13 cellular contexts compared by ENCODE assay signal in the genomic region with DNA sequence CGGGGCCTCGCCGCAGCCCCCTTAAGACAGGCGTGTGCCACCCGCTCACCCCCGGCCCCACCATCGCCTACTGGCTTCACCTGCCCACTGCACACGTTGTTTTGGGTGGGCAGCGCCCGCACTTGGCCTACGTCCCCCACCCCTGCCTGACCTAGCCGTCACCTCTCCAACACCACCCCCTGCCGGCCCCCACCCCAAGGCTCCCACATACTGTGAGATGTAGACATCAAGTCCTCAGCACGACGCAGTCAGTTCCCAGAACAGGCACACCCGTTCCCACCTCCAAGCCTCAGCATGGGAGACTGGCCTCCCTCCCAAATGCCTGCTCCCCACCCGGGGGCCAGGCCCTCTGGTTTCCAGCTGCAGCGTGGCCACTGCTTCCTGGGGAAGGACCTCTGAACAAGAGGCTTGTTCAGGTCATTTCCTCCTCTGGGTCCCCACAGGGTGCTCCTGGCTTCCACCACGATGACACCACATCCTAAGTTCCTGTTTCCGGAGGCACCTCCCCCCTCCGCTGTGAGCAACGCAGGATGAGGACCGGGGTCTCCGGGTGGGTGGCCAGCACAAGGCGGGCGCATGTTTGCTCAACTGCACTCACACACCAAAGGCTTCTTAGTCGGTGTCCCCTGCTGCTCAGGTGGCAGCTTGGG. TPM values are rescaled to one million over a fixed set of nuclear protein-coding genes. Genes with fewer than 3 reads are reported as not detected.
DNase-seq lines count a peak whose midpoint lies in the region; ATAC-seq and TF ChIP-seq lines count a peak whose summit lies in the region.
"Had no signal": no experiment of that assay in that cellular context is flagged by ENCODE, and none has a peak within 500 bp of the region (broad histone marks: within the 10 kb centered on the region; RNA-seq: fewer than 3 reads in every experiment).

No MANE protein-coding gene starts in this region.

- H3K9me3 Mint-ChIP-seq in activated naive CD4-positive, alpha-beta T cell treated with anti-CD3 and anti-CD28 coated beads, Interleukin-2, amount 50 U/mL, for 72 hours: no peaks in the 10 kb centered on the region
- no peaks in the 10 kb centered on the region for H3K9me3 Mint-ChIP-seq in activated T-helper 1 cell treated with anti-CD3 and anti-CD28 coated beads, Interleukin-12 subunit alpha, Interleukin-12 subunit beta, Interleukin-2, Interleukin-4 antibody, amounts not matched to agents 30 ng/mL and 10 ng/mL and 1 ng/mL, durations not matched to agents 14 hours and 24 hours and 36 hours

- WGBS in thyroid gland, 2 donors: 84 to 88% methylated on average over 21 to 27 of the region's 27 CpGs
- 80 to 81% methylated on average over 24 to 27 of the region's 27 CpGs for WGBS in tibial nerve, 2 donors

- TF ChIP-seq CTCF in thyroid gland (IDR thresholded peaks at IDR 0.05) (no peak), tibial nerve (IDR thresholded peaks at IDR 0.05) (no peak)

- ATAC-seq in activated naive CD4-positive, alpha-beta T cell treated with anti-CD3 and anti-CD28 coated beads, Interleukin-2, amount 50 U/mL, for 72 hours: peak in 1 of 2 donors; percentile 44
- ATAC-seq in left ventricle myocardium superior (peak; percentile 42), HG03432 (IDR thresholded peaks at IDR 0.05; ENCODE audit: unreplicated experiment) (no peak)

- H3K4me1 Mint-ChIP-seq in activated T-helper 1 cell treated with anti-CD3 and anti-CD28 coated beads, Interleukin-12 subunit alpha, Interleukin-12 subunit beta, Interleukin-2, Interleukin-4 antibody, amounts not matched to agents 30 ng/mL and 10 ng/mL and 1 ng/mL, durations not matched to agents 14 hours and 24 hours and 36 hours (ENCODE audit: low read depth): peaks cover 24% of the 10 kb centered on the region

- H3K9me3 ChIP-seq in thyroid gland: no peaks in the 10 kb centered on the region
- peaks cover 0 to 6% (median 0%) of the 10 kb centered on the region in 4 donors for H3K9me3 ChIP-seq in tibial nerve

- peak overlapping the region; percentile 45 to 48 for H3K27ac Mint-ChIP-seq in activated naive CD4-positive, alpha-beta T cell treated with anti-CD3 and anti-CD28 coated beads, Interleukin-2, amount 50 U/mL, for 72 hours
- H3K27ac Mint-ChIP-seq in activated T-helper 1 cell treated with anti-CD3 and anti-CD28 coated beads, Interleukin-12 subunit alpha, Interleukin-12 subunit beta, Interleukin-2, Interleukin-4 antibody, amounts not matched to agents 30 ng/mL and 10 ng/mL and 1 ng/mL, durations not matched to agents 14 hours and 24 hours and 36 hours: peak overlapping the region; percentile 71

- DNase-seq in activated naive CD4-positive, alpha-beta T cell treated with anti-CD3 and anti-CD28 coated beads, Interleukin-2, amount 50 U/mL, for 72 hours (ENCODE audit: low spot score in 2 of 2): no peak
- no peak for DNase-seq in activated naive CD4-positive, alpha-beta T cell (lab: John Stamatoyannopoulos, UW)
- DNase-seq in activated T-helper 1 cell treated with anti-CD3 and anti-CD28 coated beads, Interleukin-12 subunit alpha, Interleukin-12 subunit beta, Interleukin-2, Interleukin-4 antibody, amounts not matched to agents 30 ng/mL and 10 ng/mL and 1 ng/mL, durations not matched to agents 14 hours and 24 hours and 36 hours (ENCODE audit: low spot score): no peak
- DNase-seq in left ventricle myocardium superior (peak; percentile 61), thyroid gland (peak in 1 of 2 donors; percentile 27), DMS153 (lab: John Stamatoyannopoulos, UW) (no peak), tibial nerve (ENCODE audit: low spot score in 2 of 2) (no peak)
- DNase-seq: central memory CD4-positive, alpha-beta T cell; GM23248; mesendoderm; NCI-H1092 treated with DMSO at 0.1 percent for 48 hours; NCI-H524 had no signal

- TF ChIP-seq POLR2A in thyroid gland (IDR thresholded peaks at IDR 0.05) (no peak), tibial nerve (IDR thresholded peaks at IDR 0.05) (no peak)

- no peaks in the 10 kb centered on the region for H3K27me3 ChIP-seq in thyroid gland
- no peaks in the 10 kb centered on the region for H3K27me3 ChIP-seq in tibial nerve

- H3K36me3 ChIP-seq in thyroid gland (peaks cover 32 to 33% of the 10 kb centered on the region in 2 donors), tibial nerve (peaks cover 0 to 87% (median 4%) of the 10 kb centered on the region in 3 donors)

- TF ChIP-seq EP300 in tibial nerve (IDR thresholded peaks at IDR 0.05): no peak

- peak overlapping the region in 2 of 3 donors; percentile 46 to 52 for H3K27ac ChIP-seq in thyroid gland
- H3K27ac ChIP-seq in tibial nerve: peak overlapping the region in 2 of 4 donors; percentile 18 to 28
- H3K27ac ChIP-seq: GM23248 had no signal

- intact Hi-C loops in activated T-helper 1 cell treated with anti-CD3 and anti-CD28 coated beads, Interleukin-12 subunit alpha, Interleukin-12 subunit beta, Interleukin-2, Interleukin-4 antibody, amounts not matched to agents 30 ng/mL and 10 ng/mL and 1 ng/mL, durations not matched to agents 14 hours and 24 hours and 36 hours (cut with micrococcal nuclease): no loop called here
- intact Hi-C loops in left ventricle myocardium superior (cut with micrococcal nuclease): no loop called here
- intact Hi-C loops in thyroid gland (cut with DNase I): no loop called here

- H3K27me3 Mint-ChIP-seq in activated T-helper 1 cell treated with anti-CD3 and anti-CD28 coated beads, Interleukin-12 subunit alpha, Interleukin-12 subunit beta, Interleukin-2, Interleukin-4 antibody, amounts not matched to agents 30 ng/mL and 10 ng/mL and 1 ng/mL, durations not matched to agents 14 hours and 24 hours and 36 hours (ENCODE audit: insufficient read depth): no peaks in the 10 kb centered on the region

- H3K4me3 ChIP-seq in thyroid gland (replicated peaks in 1 of 3): no peak overlapping the region
- no peak overlapping the region for H3K4me3 ChIP-seq in tibial nerve
- H3K4me3 ChIP-seq: GM23248 had no signal

- H3K4me1 ChIP-seq in thyroid gland (peaks cover 0 to 2% of the 10 kb centered on the region in 2 donors), tibial nerve (peaks cover 0 to 8% (median under 1%) of the 10 kb centered on the region in 4 donors)

- H3K4me3 Mint-ChIP-seq in activated T-helper 1 cell treated with anti-CD3 and anti-CD28 coated beads, Interleukin-12 subunit alpha, Interleukin-12 subunit beta, Interleukin-2, Interleukin-4 antibody, amounts not matched to agents 30 ng/mL and 10 ng/mL and 1 ng/mL, durations not matched to agents 14 hours and 24 hours and 36 hours: peak overlapping the region; percentile 65

- no peaks in the 10 kb centered on the region for H3K36me3 Mint-ChIP-seq in activated naive CD4-positive, alpha-beta T cell treated with anti-CD3 and anti-CD28 coated beads, Interleukin-2, amount 50 U/mL, for 72 hours
- peaks cover 2% of the 10 kb centered on the region for H3K36me3 Mint-ChIP-seq in activated T-helper 1 cell treated with anti-CD3 and anti-CD28 coated beads, Interleukin-12 subunit alpha, Interleukin-12 subunit beta, Interleukin-2, Interleukin-4 antibody, amounts not matched to agents 30 ng/mL and 10 ng/mL and 1 ng/mL, durations not matched to agents 14 hours and 24 hours and 36 hours (ENCODE audit: low read depth)

RNA-seq across cellular contexts. Expression of a gene that starts 11.3 kb away (rescaled TPM):
- 10 to 100 TPM in 1 of 2 donors, 1 to 10 TPM in 1; 5.5 to 20.2 TPM for total RNA-seq in activated naive CD4-positive, alpha-beta T cell treated with anti-CD3 and anti-CD28 coated beads, Interleukin-2, amount 50 U/mL, for 72 hours
- total RNA-seq in activated T-helper 1 cell treated with anti-CD3 and anti-CD28 coated beads, Interleukin-12 subunit alpha, Interleukin-12 subunit beta, Interleukin-2, Interleukin-4 antibody, amounts not matched to agents 30 ng/mL and 10 ng/mL and 1 ng/mL, durations not matched to agents 14 hours and 24 hours and 36 hours: 13.1 and 14.4 TPM in 2 replicates
- total RNA-seq in left ventricle myocardium superior (22.4 TPM), thyroid gland (10 to 100 TPM; 61.4 to 98.8 (median 68.0) TPM), tibial nerve (100 to 1,000 TPM in 3 of 4 donors, 10 to 100 TPM in 1; 89.8 to 139 (median 111) TPM)

RNA-seq across cellular contexts. Expression of a gene that starts 15.5 kb away (rescaled TPM):
- total RNA-seq in activated naive CD4-positive, alpha-beta T cell treated with anti-CD3 and anti-CD28 coated beads, Interleukin-2, amount 50 U/mL, for 72 hours: 10 to 100 TPM in 1 of 2 donors, 1 to 10 TPM in 1; 4.1 to 11.4 TPM
- 10.3 and 11.2 TPM in 2 replicates for total RNA-seq in activated T-helper 1 cell treated with anti-CD3 and anti-CD28 coated beads, Interleukin-12 subunit alpha, Interleukin-12 subunit beta, Interleukin-2, Interleukin-4 antibody, amounts not matched to agents 30 ng/mL and 10 ng/mL and 1 ng/mL, durations not matched to agents 14 hours and 24 hours and 36 hours
- 0.40 TPM for total RNA-seq in left ventricle myocardium superior
- total RNA-seq in thyroid gland: 1 to 10 TPM; 1.4 to 4.7 (median 4.2) TPM
- total RNA-seq in tibial nerve: 10 to 100 TPM in 1 of 4 donors, 1 to 10 TPM in 3; 5.1 to 11.2 (median 7.5) TPM

RNA-seq across cellular contexts. Expression of a gene that starts 35.3 kb away (rescaled TPM):
- total RNA-seq in activated naive CD4-positive, alpha-beta T cell treated with anti-CD3 and anti-CD28 coated beads, Interleukin-2, amount 50 U/mL, for 72 hours: 10 to 100 TPM; 44.6 to 47.5 TPM
- total RNA-seq in activated T-helper 1 cell treated with anti-CD3 and anti-CD28 coated beads, Interleukin-12 subunit alpha, Interleukin-12 subunit beta, Interleukin-2, Interleukin-4 antibody, amounts not matched to agents 30 ng/mL and 10 ng/mL and 1 ng/mL, durations not matched to agents 14 hours and 24 hours and 36 hours: 49.2 and 49.9 TPM in 2 replicates
- 35.1 TPM for total RNA-seq in left ventricle myocardium superior
- total RNA-seq in thyroid gland: 10 to 100 TPM; 23.2 to 52.4 (median 34.8) TPM
- 100 to 1,000 TPM in 1 of 4 donors, 10 to 100 TPM in 3; 78.0 to 138 (median 89.9) TPM for total RNA-seq in tibial nerve

RNA-seq across cellular contexts. Expression of a gene that starts 35.7 kb away (rescaled TPM):
- total RNA-seq in activated naive CD4-positive, alpha-beta T cell treated with anti-CD3 and anti-CD28 coated beads, Interleukin-2, amount 50 U/mL, for 72 hours: 100 to 1,000 TPM; 104 to 125 TPM
- total RNA-seq in activated T-helper 1 cell treated with anti-CD3 and anti-CD28 coated beads, Interleukin-12 subunit alpha, Interleukin-12 subunit beta, Interleukin-2, Interleukin-4 antibody, amounts not matched to agents 30 ng/mL and 10 ng/mL and 1 ng/mL, durations not matched to agents 14 hours and 24 hours and 36 hours: 122 and 132 TPM in 2 replicates
- 17.6 TPM for total RNA-seq in left ventricle myocardium superior
- 10 to 100 TPM; 14.0 to 27.8 (median 18.8) TPM for total RNA-seq in thyroid gland
- 10 to 100 TPM; 19.4 to 26.4 (median 23.2) TPM for total RNA-seq in tibial nerve

RNA-seq across cellular contexts. Expression of a gene that starts 47.5 kb away (rescaled TPM):
- total RNA-seq in activated naive CD4-positive, alpha-beta T cell treated with anti-CD3 and anti-CD28 coated beads, Interleukin-2, amount 50 U/mL, for 72 hours: 10 to 100 TPM in 1 of 2 donors, 1 to 10 TPM in 1; 1.8 to 14.9 TPM
- 3.7 and 5.0 TPM in 2 replicates for total RNA-seq in activated T-helper 1 cell treated with anti-CD3 and anti-CD28 coated beads, Interleukin-12 subunit alpha, Interleukin-12 subunit beta, Interleukin-2, Interleukin-4 antibody, amounts not matched to agents 30 ng/mL and 10 ng/mL and 1 ng/mL, durations not matched to agents 14 hours and 24 hours and 36 hours
- total RNA-seq in left ventricle myocardium superior (3.4 TPM), thyroid gland (1 to 10 TPM; 2.0 to 5.9 (median 3.5) TPM), tibial nerve (10 to 100 TPM in 3 of 4 donors, 1 to 10 TPM in 1; 7.8 to 20.1 (median 11.5) TPM)
